In the genomic region with DNA sequence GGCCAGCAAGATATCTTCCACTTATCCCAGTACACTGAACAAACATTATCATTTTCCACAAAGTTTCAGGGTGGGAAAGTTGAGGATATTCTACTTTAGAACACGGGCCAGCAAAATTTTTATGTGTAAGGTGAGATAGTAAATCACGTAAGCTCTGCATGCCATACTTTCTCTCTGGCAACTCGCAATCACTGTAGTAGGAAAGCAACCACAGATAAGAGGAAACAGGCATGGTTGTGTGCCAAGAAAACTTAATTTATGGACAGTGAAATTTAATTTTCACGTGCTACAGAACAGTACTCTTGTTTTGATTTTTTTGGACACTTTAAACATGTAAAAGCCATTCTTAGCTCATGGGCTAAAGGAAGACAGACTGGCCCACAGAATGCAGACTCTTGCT, we compare ENCODE assay signal across 1 cellular context.
TF ChIP-seq lines count a peak whose summit lies in the region.

No MANE protein-coding gene starts in this region.

TF ChIP-seq in SK-N-SH treated with all-trans-retinoic acid at 6 μM for 48 hours, 23 proteins besides CTCF, POLR2A, EP300 and RAD21 (continued from another document):
- TF ChIP-seq, protein P1, sequence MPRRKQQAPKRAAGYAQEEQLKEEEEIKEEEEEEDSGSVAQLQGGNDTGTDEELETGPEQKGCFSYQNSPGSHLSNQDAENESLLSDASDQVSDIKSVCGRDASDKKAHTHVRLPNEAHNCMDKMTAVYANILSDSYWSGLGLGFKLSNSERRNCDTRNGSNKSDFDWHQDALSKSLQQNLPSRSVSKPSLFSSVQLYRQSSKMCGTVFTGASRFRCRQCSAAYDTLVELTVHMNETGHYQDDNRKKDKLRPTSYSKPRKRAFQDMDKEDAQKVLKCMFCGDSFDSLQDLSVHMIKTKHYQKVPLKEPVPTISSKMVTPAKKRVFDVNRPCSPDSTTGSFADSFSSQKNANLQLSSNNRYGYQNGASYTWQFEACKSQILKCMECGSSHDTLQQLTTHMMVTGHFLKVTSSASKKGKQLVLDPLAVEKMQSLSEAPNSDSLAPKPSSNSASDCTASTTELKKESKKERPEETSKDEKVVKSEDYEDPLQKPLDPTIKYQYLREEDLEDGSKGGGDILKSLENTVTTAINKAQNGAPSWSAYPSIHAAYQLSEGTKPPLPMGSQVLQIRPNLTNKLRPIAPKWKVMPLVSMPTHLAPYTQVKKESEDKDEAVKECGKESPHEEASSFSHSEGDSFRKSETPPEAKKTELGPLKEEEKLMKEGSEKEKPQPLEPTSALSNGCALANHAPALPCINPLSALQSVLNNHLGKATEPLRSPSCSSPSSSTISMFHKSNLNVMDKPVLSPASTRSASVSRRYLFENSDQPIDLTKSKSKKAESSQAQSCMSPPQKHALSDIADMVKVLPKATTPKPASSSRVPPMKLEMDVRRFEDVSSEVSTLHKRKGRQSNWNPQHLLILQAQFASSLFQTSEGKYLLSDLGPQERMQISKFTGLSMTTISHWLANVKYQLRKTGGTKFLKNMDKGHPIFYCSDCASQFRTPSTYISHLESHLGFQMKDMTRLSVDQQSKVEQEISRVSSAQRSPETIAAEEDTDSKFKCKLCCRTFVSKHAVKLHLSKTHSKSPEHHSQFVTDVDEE (CRISPR knock-in tag; IDR thresholded peaks at IDR 0.05): 0 out of 2 replicates have a peak, but pooled peaks have one; percentile 58
- TF ChIP-seq TCF4 (CRISPR knock-in tag; IDR thresholded peaks at IDR 0.05; ENCODE audit: borderline replicate concordance) (peak; percentile 37; the same call in 1 of the 2 replicates), ZC3H10 (CRISPR knock-in tag; IDR thresholded peaks at IDR 0.05) (no peak)
